Comparison of ENCODE assay signal across 25 cellular contexts in genomic region chr6:150615967-150616366, GRCh38. TPM values are rescaled to one million over a fixed set of nuclear protein-coding genes. Genes with fewer than 3 reads are reported as not detected.
"Had no signal": no experiment of that assay in that cellular context is flagged by ENCODE, and none has a peak within 500 bp of the region (broad histone marks: within the 10 kb centered on the region; RNA-seq: fewer than 3 reads in every experiment).

No MANE protein-coding gene starts in this region.

- H3K9me3 ChIP-seq: esophagus squamous epithelium, lower lobe of right lung, ovary, right lobe of liver, stomach, thyroid gland, upper lobe of left lung, vagina had no signal

- H3K27me3 Mint-ChIP-seq: progenitor cell of endocrine pancreas had no signal

- DNase-seq: activated CD4-positive, alpha-beta T cell treated with anti-CD3 and anti-CD28 coated beads, Interleukin-2, amount 50 U/mL, for 4 hours; activated gamma-delta T cell; activated naive CD4-positive, alpha-beta T cell treated with anti-CD3 and anti-CD28 coated beads, Interleukin-2, amount 10 ng/mL, durations not matched to agents 7 days and 5 days; activated T-cell treated with anti-CD3 and anti-CD28 coated beads for 4 hours; amygdala; central memory CD4-positive, alpha-beta T cell; endodermal cell; esophagus squamous epithelium; foreskin melanocyte; kidney glomerular epithelial cell; lower lobe of right lung; mesendoderm; ovary; right lobe of liver; stimulated activated CD4-positive, alpha-beta T cell treated with anti-CD3 and anti-CD28 coated beads, Interleukin-12 subunit alpha, Interleukin-12 subunit beta, amount 100 ng/mL, for 4 hours; stimulated activated CD4-positive, alpha-beta T cell treated with anti-CD3 and anti-CD28 coated beads, Interleukin-4, amount 100 ng/mL, for 1 hour; stomach; T-helper 2 cell; thyroid gland; upper lobe of left lung had no signal

- H3K27ac ChIP-seq: esophagus squamous epithelium, lower lobe of right lung, ovary, right lobe of liver, stomach, thyroid gland, upper lobe of left lung, vagina had no signal

- H3K4me3 Mint-ChIP-seq: activated naive CD4-positive, alpha-beta T cell treated with anti-CD3 and anti-CD28 coated beads, Interleukin-2, amount 10 ng/mL, durations not matched to agents 7 days and 5 days; activated T-helper 1 cell treated with anti-CD3 and anti-CD28 coated beads, Interleukin-12 subunit alpha, Interleukin-12 subunit beta, Interleukin-2, Interleukin-4 antibody, amounts not matched to agents 30 ng/mL and 10 ng/mL and 1 ng/mL, durations not matched to agents 14 hours and 24 hours and 36 hours; endodermal cell had no signal

- H3K9me3 Mint-ChIP-seq: activated naive CD4-positive, alpha-beta T cell treated with anti-CD3 and anti-CD28 coated beads, Interleukin-2, amount 10 ng/mL, durations not matched to agents 7 days and 5 days; activated T-helper 1 cell treated with anti-CD3 and anti-CD28 coated beads, Interleukin-12 subunit alpha, Interleukin-12 subunit beta, Interleukin-2, Interleukin-4 antibody, amounts not matched to agents 30 ng/mL and 10 ng/mL and 1 ng/mL, durations not matched to agents 14 hours and 24 hours and 36 hours; endodermal cell had no signal

- H3K27me3 ChIP-seq: esophagus squamous epithelium, ovary, right lobe of liver, stomach, thyroid gland, upper lobe of left lung, vagina had no signal

- ATAC-seq: left lobe of liver, lower lobe of right lung, right lobe of liver had no signal

- H3K36me3 Mint-ChIP-seq: activated naive CD4-positive, alpha-beta T cell treated with anti-CD3 and anti-CD28 coated beads, Interleukin-2, amount 10 ng/mL, durations not matched to agents 7 days and 5 days had no signal

- H3K36me3 ChIP-seq: esophagus squamous epithelium, lower lobe of right lung, ovary, right lobe of liver, stomach, thyroid gland, upper lobe of left lung, vagina had no signal

- H3K4me3 ChIP-seq: esophagus squamous epithelium, lower lobe of right lung, ovary, right lobe of liver, stomach, thyroid gland, upper lobe of left lung, vagina had no signal

- H3K27ac Mint-ChIP-seq: activated naive CD4-positive, alpha-beta T cell treated with anti-CD3 and anti-CD28 coated beads, Interleukin-2, amount 10 ng/mL, durations not matched to agents 7 days and 5 days; activated T-helper 1 cell treated with anti-CD3 and anti-CD28 coated beads, Interleukin-12 subunit alpha, Interleukin-12 subunit beta, Interleukin-2, Interleukin-4 antibody, amounts not matched to agents 30 ng/mL and 10 ng/mL and 1 ng/mL, durations not matched to agents 14 hours and 24 hours and 36 hours; endodermal cell; progenitor cell of endocrine pancreas had no signal

- H3K4me1 Mint-ChIP-seq: activated naive CD4-positive, alpha-beta T cell treated with anti-CD3 and anti-CD28 coated beads, Interleukin-2, amount 10 ng/mL, durations not matched to agents 7 days and 5 days had no signal

- H3K4me1 ChIP-seq: vagina had no signal

RNA-seq across cellular contexts. Expression of gene PLEKHG1, which starts 16.3 kb away (rescaled TPM):
- total RNA-seq: myocyte had no signal
